In genomic region chr4:161856711-161857326, GRCh38 we compare ENCODE assay signal across 20 cellular contexts.
DNase-seq lines count a peak whose midpoint lies in the region; ATAC-seq and TF ChIP-seq lines count a peak whose summit lies in the region.
"Had no signal": no experiment of that assay in that cellular context is flagged by ENCODE, and none has a peak within 500 bp of the region (broad histone marks: within the 10 kb centered on the region; RNA-seq: fewer than 3 reads in every experiment).

No MANE protein-coding gene starts in this region.

- no peaks in the 10 kb centered on the region for H3K4me1 Mint-ChIP-seq in MCF 10A (ENCODE audit: insufficient read depth, unreplicated experiment)

- H3K27me3 Mint-ChIP-seq in MCF 10A (ENCODE audit: insufficient read depth, unreplicated experiment), result no peaks in the 10 kb centered on the region

- no peaks in the 10 kb centered on the region for H3K4me1 ChIP-seq in mammary epithelial cell (ENCODE audit: insufficient read depth, low read length)
- no peaks in the 10 kb centered on the region for H3K4me1 ChIP-seq in effector memory CD4-positive, alpha-beta T cell (ENCODE audit: control insufficient read depth, insufficient read depth, low read length, poor library complexity, severe bottlenecking)

- in situ Hi-C loops in mammary epithelial cell (cut with MboI; ENCODE audit: low sequenced_read_pairs in 2 of 2), result no loop called here

- TF ChIP-seq CTCF in mammary epithelial cell (conservative IDR thresholded peaks at IDR 0.05 in 1 of 2, IDR thresholded peaks at IDR 0.05 in 1 of 2; ENCODE audit: extremely low read depth in 1 of 2, insufficient read depth in 1 of 2, low read depth in 1 of 2, low read length in 2 of 2) (no peak), MCF 10A (IDR thresholded peaks at IDR 0.05; ENCODE audit: unreplicated experiment) (no peak)

- H3K36me3 ChIP-seq in mammary epithelial cell (ENCODE audit: insufficient read depth, low read length), result no peaks in the 10 kb centered on the region
- no peaks in the 10 kb centered on the region for H3K36me3 ChIP-seq in effector memory CD4-positive, alpha-beta T cell (ENCODE audit: control insufficient read depth, insufficient read depth, low read length)

- ATAC-seq in HG02798 (IDR thresholded peaks at IDR 0.05; ENCODE audit: poor library complexity, unreplicated experiment), result no peak
- no peak for ATAC-seq in GM21447 (IDR thresholded peaks at IDR 0.05; ENCODE audit: unreplicated experiment)
- ATAC-seq in HG03108 (IDR thresholded peaks at IDR 0.05; ENCODE audit: unreplicated experiment), result no peak

- no peak overlapping the region for H2AFZ ChIP-seq in mammary epithelial cell (ENCODE audit: low read depth, low read length)

- intact Hi-C loops in mammary epithelial cell (cut with micrococcal nuclease), result no loop called here
- intact Hi-C loops in MCF 10A (cut with micrococcal nuclease), result no loop called here

- H3K27me3 ChIP-seq in mammary epithelial cell (ENCODE audit: insufficient read depth, low read length), result no peaks in the 10 kb centered on the region
- H3K27me3 ChIP-seq in effector memory CD4-positive, alpha-beta T cell (replicated peaks; ENCODE audit: control insufficient read depth, insufficient read depth, low read length, poor library complexity, severe bottlenecking), result no peaks in the 10 kb centered on the region

- H3K4me3 ChIP-seq in mammary epithelial cell (replicated peaks in 1 of 3; ENCODE audit: insufficient read depth in 1 of 3, low read depth in 2 of 3, low read length in 3 of 3), result no peak overlapping the region
- H3K4me3 ChIP-seq in effector memory CD4-positive, alpha-beta T cell (ENCODE audit: insufficient read depth, low read depth, low read length, poor library complexity, severe bottlenecking), result no peak overlapping the region

- no peaks in the 10 kb centered on the region for H3K9me3 ChIP-seq in mammary epithelial cell (replicated peaks; ENCODE audit: insufficient read depth, low read length)
- H3K9me3 ChIP-seq in effector memory CD4-positive, alpha-beta T cell (ENCODE audit: control insufficient read depth, low read length), result no peaks in the 10 kb centered on the region

- H3K79me2 ChIP-seq in mammary epithelial cell (ENCODE audit: insufficient read depth, low read length), result no peaks in the 10 kb centered on the region

- H3K9me3 Mint-ChIP-seq in MCF 10A (ENCODE audit: unreplicated experiment), result no peaks in the 10 kb centered on the region

- WGBS in mammary epithelial cell (ENCODE audit: low coverage, missing lambda C conversion rate), result 100% methylated on average over 1 of the region's 1 CpG

- no TSS peak for BruUV-seq in mammary epithelial cell (replicated peaks; lab: Mats Ljungman, UMichigan)
- BruUV-seq in MCF 10A (replicated peaks; lab: Mats Ljungman, UMichigan), result no TSS peak

- H3K27ac ChIP-seq in mammary epithelial cell (ENCODE audit: insufficient read depth, low read depth, low read length), result no peak overlapping the region
- no peak overlapping the region for H3K27ac ChIP-seq in effector memory CD4-positive, alpha-beta T cell (ENCODE audit: insufficient read depth, low read length, poor library complexity, severe bottlenecking)
- H3K27ac ChIP-seq: 22Rv1, C4-2B had no signal

- no peaks in the 10 kb centered on the region for H3K36me3 Mint-ChIP-seq in MCF 10A (ENCODE audit: insufficient read depth, unreplicated experiment)

- dilution Hi-C loops in mammary epithelial cell (cut with HindIII; ENCODE audit: low sequenced_read_pairs), result no loop called here

- H3K27ac Mint-ChIP-seq in MCF 10A (ENCODE audit: low read depth, unreplicated experiment), result no peak overlapping the region

- no peak overlapping the region for H3K9ac ChIP-seq in mammary epithelial cell (ENCODE audit: insufficient read depth, low read length)

- no peak overlapping the region for H3K4me2 ChIP-seq in mammary epithelial cell (ENCODE audit: insufficient read depth, low read depth, low read length)

- CTCF ChIA-PET in mammary epithelial cell (lab: Charles Lee; ENCODE audit: low non-redundant PET), result no interaction called here
- CTCF ChIA-PET in MCF 10A (lab: Yijun Ruan, JAX), result interaction anchor here (0.6 kb wide), 1 partner anchor 303 kb away, joined by 3 read pairs; no protein-coding TSS in a partner anchor

- no peak overlapping the region for H3K4me3 Mint-ChIP-seq in MCF 10A (ENCODE audit: unreplicated experiment)
- H3K4me3 Mint-ChIP-seq: H9 had no signal

- POLR2A ChIA-PET in MCF 10A (lab: Yijun Ruan, JAX), result no interaction called here

- H4K20me1 ChIP-seq in mammary epithelial cell (ENCODE audit: insufficient read depth, low read length), result no peaks in the 10 kb centered on the region

- peak; percentile 38 for DNase-seq in mammary epithelial cell
- no peak for DNase-seq in MCF 10A (ENCODE audit: unreplicated experiment)
- peak; percentile 0 for DNase-seq in amniotic stem cell (lab: John Stamatoyannopoulos, UW)
- peak; percentile 27 for DNase-seq in iPS-NIHi11 (ENCODE audit: low spot score)
- DNase-seq in effector memory CD4-positive, alpha-beta T cell, result no peak
- DNase-seq: EL, GF-D8, H9, KBM-7, NCI-H1105, NCI-H146, NCI-H2029 treated with DMSO at 0.1 percent for 48 hours, NCI-H226, NCI-H510A treated with DMSO at 0.1 percent for 48 hours, NCI-H748 treated with DMSO at 0.1 percent for 48 hours had no signal

Comparison
In these comparisons a context has a peak if more than half of its experiments do, and no peak if none do; other contexts are left out.
1. DNase-seq: peak in mammary epithelial cell (single experiment), amniotic stem cell (single experiment) and iPS-NIHi11 (single experiment); none in MCF 10A (single experiment) and effector memory CD4-positive, alpha-beta T cell (0 of 3).